In genomic region chr19:52962394-52963228, GRCh38 we compare ENCODE assay signal across 8 cellular contexts. TPM values are rescaled to one million over a fixed set of nuclear protein-coding genes. Genes with fewer than 3 reads are reported as not detected.
DNase-seq lines count a peak whose midpoint lies in the region; ATAC-seq, FAIRE-seq and TF ChIP-seq lines count a peak whose summit lies in the region.

TSS of gene ZNF816 (minus strand) at chr19:52962881. CDS start at chr19:52956089, 6,792 bp downstream.

- peaks cover 4% of the 10 kb centered on the region for H3K9me3 Mint-ChIP-seq in activated T-helper 17 cell treated with anti-CD3 and anti-CD28 coated beads, Interleukin-2, amount 50 U/mL, for 72 hours
- peaks cover 2 to 4% of the 10 kb centered on the region in 2 donors for H3K9me3 Mint-ChIP-seq in natural killer cell
- H3K9me3 Mint-ChIP-seq in stimulated activated naive B cell treated with anti-CD40 and anti-IgM and Interleukin-4, amounts not matched to agents 10 μg/mL and 1 μg/mL and 100 μg/mL, for 72 hours = peaks cover 14% of the 10 kb centered on the region in 2 donors

- TF ChIP-seq CTCF in natural killer cell (IDR thresholded peaks at IDR 0.05) = no peak

- peaks cover 27% of the 10 kb centered on the region for H3K36me3 Mint-ChIP-seq in activated T-helper 17 cell treated with anti-CD3 and anti-CD28 coated beads, Interleukin-2, amount 50 U/mL, for 72 hours (ENCODE audit: low read depth)
- peaks cover 18% of the 10 kb centered on the region for H3K36me3 Mint-ChIP-seq in natural killer cell
- H3K36me3 Mint-ChIP-seq in stimulated activated naive B cell treated with anti-CD40 and anti-IgM and Interleukin-4, amounts not matched to agents 10 μg/mL and 1 μg/mL and 100 μg/mL, for 72 hours = peaks cover 25 to 35% of the 10 kb centered on the region in 2 donors

- ATAC-seq in GM21717 (IDR thresholded peaks at IDR 0.05; ENCODE audit: unreplicated experiment) (peak; percentile 87), natural killer cell (peak; percentile 99 to 100 (median 99))
- ATAC-seq in activated T-helper 17 cell treated with anti-CD3 and anti-CD28 coated beads, Interleukin-2, amount 50 U/mL, for 72 hours (replicated peaks) = peak; percentile 100
- peak; percentile 99 to 100 for ATAC-seq in stimulated activated naive B cell treated with anti-CD40 and anti-IgM and Interleukin-4, amounts not matched to agents 10 μg/mL and 1 μg/mL and 100 μg/mL, for 72 hours (replicated peaks)

- H3K27me3 Mint-ChIP-seq in activated T-helper 17 cell treated with anti-CD3 and anti-CD28 coated beads, Interleukin-2, amount 50 U/mL, for 72 hours = no peaks in the 10 kb centered on the region
- H3K27me3 Mint-ChIP-seq in natural killer cell (ENCODE audit: low read depth in 2 of 2) = no peaks in the 10 kb centered on the region
- H3K27me3 Mint-ChIP-seq in stimulated activated naive B cell treated with anti-CD40 and anti-IgM and Interleukin-4, amounts not matched to agents 10 μg/mL and 1 μg/mL and 100 μg/mL, for 72 hours = no peaks in the 10 kb centered on the region

- intact Hi-C loops in natural killer cell (cut with micrococcal nuclease) = loop anchor here (1.0 to 10.0 kb wide), 4 partner anchors 20 to 324 kb away; partner anchors contain the start of genes ZNF160, ZNF600 and ZNF83

- DNase-seq in DMS53 treated with DMSO at 0.1 percent for 48 hours (lab: John Stamatoyannopoulos, UW; ENCODE audit: unreplicated experiment) (peak; percentile 90), KBM-7 (peak; percentile 51), RCC 7860 (ENCODE audit: low spot score) (peak; percentile 81), fibroblast of peridontal ligament (ENCODE audit: extremely low read depth) (peak; percentile 87), natural killer cell (peak; percentile 99)
- DNase-seq in stimulated activated naive B cell treated with anti-CD40 and anti-IgM and Interleukin-4, amounts not matched to agents 10 μg/mL and 1 μg/mL and 100 μg/mL, for 72 hours = peak; percentile 96

- peak; percentile 38 for FAIRE-seq in RCC 7860 (lab: Jason Lieb, UNC)

- in situ Hi-C loops in KBM-7 (cut with MboI; ENCODE audit: low pct_unique_long_range_greater_than_20kb, low sequenced_read_pairs) = no loop called here

- peak within 1 kb of the TSS; percentile 96 for H3K4me3 Mint-ChIP-seq in activated T-helper 17 cell treated with anti-CD3 and anti-CD28 coated beads, Interleukin-2, amount 50 U/mL, for 72 hours
- H3K4me3 Mint-ChIP-seq in natural killer cell = peak within 1 kb of the TSS; percentile 93
- peak within 1 kb of the TSS; percentile 93 to 94 for H3K4me3 Mint-ChIP-seq in stimulated activated naive B cell treated with anti-CD40 and anti-IgM and Interleukin-4, amounts not matched to agents 10 μg/mL and 1 μg/mL and 100 μg/mL, for 72 hours

- H3K4me1 Mint-ChIP-seq in activated T-helper 17 cell treated with anti-CD3 and anti-CD28 coated beads, Interleukin-2, amount 50 U/mL, for 72 hours = no peaks in the 10 kb centered on the region
- H3K4me1 Mint-ChIP-seq in natural killer cell = peaks cover 34% of the 10 kb centered on the region in 2 donors
- H3K4me1 Mint-ChIP-seq in stimulated activated naive B cell treated with anti-CD40 and anti-IgM and Interleukin-4, amounts not matched to agents 10 μg/mL and 1 μg/mL and 100 μg/mL, for 72 hours = peaks cover 11 to 30% of the 10 kb centered on the region in 2 donors

- H3K27ac Mint-ChIP-seq in activated T-helper 17 cell treated with anti-CD3 and anti-CD28 coated beads, Interleukin-2, amount 50 U/mL, for 72 hours = peak within 1 kb of the TSS; percentile 88
- peak within 1 kb of the TSS; percentile 89 to 93 for H3K27ac Mint-ChIP-seq in natural killer cell
- peak within 1 kb of the TSS; percentile 91 for H3K27ac Mint-ChIP-seq in stimulated activated naive B cell treated with anti-CD40 and anti-IgM and Interleukin-4, amounts not matched to agents 10 μg/mL and 1 μg/mL and 100 μg/mL, for 72 hours

RNA-seq across cellular contexts. Expression of gene ZNF816, which starts in this region (rescaled TPM):
- total RNA-seq in activated T-helper 17 cell treated with anti-CD3 and anti-CD28 coated beads, Interleukin-2, amount 50 U/mL, for 72 hours = 1 to 10 TPM; 5.7 to 7.1 TPM
- total RNA-seq in natural killer cell = 10 to 100 TPM in 1 of 3 donors, 1 to 10 TPM in 2; 4.1 to 11.3 (median 7.7) TPM

Comparison
In these comparisons a context has a peak if more than half of its experiments do, and no peak if none do; other contexts are left out.
1. Peak in every context shown above with its lines: DNase-seq and ATAC-seq.